23 cellular contexts compared by ENCODE assay signal in the genomic region with DNA sequence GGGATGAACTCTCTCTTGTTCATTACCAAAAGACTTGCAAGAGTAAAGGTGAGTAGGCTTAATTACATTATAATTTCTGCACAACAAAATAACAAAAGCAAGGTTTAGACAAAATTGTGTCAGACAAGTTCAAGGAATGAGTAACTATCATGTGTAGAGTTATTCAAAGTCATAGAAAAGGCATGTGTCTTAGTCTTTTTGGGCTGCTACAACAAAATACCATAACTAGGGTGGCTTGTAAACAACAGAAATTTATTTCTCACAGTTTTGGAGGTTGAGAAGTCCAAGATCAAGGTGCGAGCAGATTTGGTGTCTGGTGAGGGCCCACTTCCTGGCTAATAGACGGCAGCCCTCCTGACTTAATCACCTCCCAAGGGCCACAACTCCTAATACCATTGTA. TPM values are rescaled to one million over a fixed set of nuclear protein-coding genes. Genes with fewer than 3 reads are reported as not detected.
A peak's percentile ranks its signal among the peaks of the same experiment; 100 is the strongest.
DNase-seq lines count a peak whose midpoint lies in the region; ATAC-seq and TF ChIP-seq lines count a peak whose summit lies in the region.
"Had no signal": no experiment of that assay in that cellular context is flagged by ENCODE, and none has a peak within 500 bp of the region (broad histone marks: within the 10 kb centered on the region; RNA-seq: fewer than 3 reads in every experiment).

No MANE protein-coding gene starts in this region.

- peaks cover 47% of the 10 kb centered on the region for H3K4me1 Mint-ChIP-seq in MCF 10A (ENCODE audit: insufficient read depth, unreplicated experiment)
- H3K4me1 Mint-ChIP-seq in stimulated activated naive B cell treated with anti-CD40 and anti-IgM and Interleukin-4, amounts not matched to agents 10 μg/mL and 1 μg/mL and 100 μg/mL, for 72 hours, result peaks cover 42 to 70% of the 10 kb centered on the region in 2 donors

- peak overlapping the region; percentile 49 for H3K27ac Mint-ChIP-seq in MCF 10A (ENCODE audit: low read depth, unreplicated experiment)
- H3K27ac Mint-ChIP-seq in stimulated activated naive B cell treated with anti-CD40 and anti-IgM and Interleukin-4, amounts not matched to agents 10 μg/mL and 1 μg/mL and 100 μg/mL, for 72 hours, result no peak overlapping the region
- H3K27ac Mint-ChIP-seq: H9 had no signal

- H3K4me2 ChIP-seq in mammary epithelial cell (ENCODE audit: insufficient read depth, low read depth, low read length) (no peak overlapping the region), parathyroid adenoma (ENCODE audit: low read length) (no peak overlapping the region)

- H4K20me1 ChIP-seq in mammary epithelial cell (ENCODE audit: insufficient read depth, low read length), result no peaks in the 10 kb centered on the region

- no peak for ATAC-seq in left ventricle myocardium superior
- no peak for ATAC-seq in stimulated activated naive B cell treated with anti-CD40 and anti-IgM and Interleukin-4, amounts not matched to agents 10 μg/mL and 1 μg/mL and 100 μg/mL, for 72 hours (replicated peaks)
- ATAC-seq: HepG2, Panc1 had no signal

- TF ChIP-seq POLR2A in esophagus squamous epithelium (IDR thresholded peaks at IDR 0.05) (no peak), vagina (IDR thresholded peaks at IDR 0.05) (no peak)

- no peak for TF ChIP-seq CTCF in MCF 10A (IDR thresholded peaks at IDR 0.05; ENCODE audit: unreplicated experiment)
- no peak for TF ChIP-seq CTCF in mammary epithelial cell (conservative IDR thresholded peaks at IDR 0.05 in 1 of 2, IDR thresholded peaks at IDR 0.05 in 1 of 2; ENCODE audit: extremely low read depth in 1 of 2, insufficient read depth in 1 of 2, low read depth in 1 of 2, low read length in 2 of 2)
- TF ChIP-seq CTCF in esophagus squamous epithelium (IDR thresholded peaks at IDR 0.05), result no peak
- no peak for TF ChIP-seq CTCF in parathyroid adenoma (IDR thresholded peaks at IDR 0.05)
- TF ChIP-seq CTCF in vagina (IDR thresholded peaks at IDR 0.05), result no peak

- H3K4me1 ChIP-seq in mammary epithelial cell (ENCODE audit: insufficient read depth, low read length) (peaks cover 49% of the 10 kb centered on the region), esophagus squamous epithelium (peaks cover 13 to 63% (median 41%) of the 10 kb centered on the region in 3 donors), parathyroid adenoma (peaks cover 56% of the 10 kb centered on the region), vagina (peaks cover 39% of the 10 kb centered on the region)

- H3K9me3 ChIP-seq in mammary epithelial cell (replicated peaks; ENCODE audit: insufficient read depth, low read length) (no peaks in the 10 kb centered on the region), esophagus squamous epithelium (no peaks in the 10 kb centered on the region), parathyroid adenoma (ENCODE audit: control insufficient read depth, low read length) (no peaks in the 10 kb centered on the region), vagina (no peaks in the 10 kb centered on the region)

- no peak overlapping the region for H3K4me3 Mint-ChIP-seq in MCF 10A (ENCODE audit: unreplicated experiment)
- H3K4me3 Mint-ChIP-seq in stimulated activated naive B cell treated with anti-CD40 and anti-IgM and Interleukin-4, amounts not matched to agents 10 μg/mL and 1 μg/mL and 100 μg/mL, for 72 hours, result no peak overlapping the region
- H3K4me3 Mint-ChIP-seq: CD14-positive monocyte, H9 had no signal

- H3K36me3 ChIP-seq in mammary epithelial cell (ENCODE audit: insufficient read depth, low read length), result no peaks in the 10 kb centered on the region
- H3K36me3 ChIP-seq in esophagus squamous epithelium, result no peaks in the 10 kb centered on the region
- no peaks in the 10 kb centered on the region for H3K36me3 ChIP-seq in parathyroid adenoma (ENCODE audit: control insufficient read depth, insufficient read depth, low read length)
- no peaks in the 10 kb centered on the region for H3K36me3 ChIP-seq in vagina

- H3K4me3 ChIP-seq in mammary epithelial cell (replicated peaks in 1 of 3; ENCODE audit: insufficient read depth in 1 of 3, low read depth in 2 of 3, low read length in 3 of 3), result no peak overlapping the region
- H3K4me3 ChIP-seq in esophagus squamous epithelium, result no peak overlapping the region
- no peak overlapping the region for H3K4me3 ChIP-seq in parathyroid adenoma (ENCODE audit: low read depth, low read length)
- H3K4me3 ChIP-seq in vagina, result no peak overlapping the region

- H3K27me3 ChIP-seq in mammary epithelial cell (ENCODE audit: insufficient read depth, low read length), result no peaks in the 10 kb centered on the region
- no peaks in the 10 kb centered on the region for H3K27me3 ChIP-seq in esophagus squamous epithelium
- H3K27me3 ChIP-seq in parathyroid adenoma (ENCODE audit: control insufficient read depth, insufficient read depth, low read length), result no peaks in the 10 kb centered on the region
- H3K27me3 ChIP-seq in vagina, result no peaks in the 10 kb centered on the region

- no peaks in the 10 kb centered on the region for H3K79me2 ChIP-seq in mammary epithelial cell (ENCODE audit: insufficient read depth, low read length)
- H3K79me2 ChIP-seq in parathyroid adenoma, result no peaks in the 10 kb centered on the region

- H3K9ac ChIP-seq in mammary epithelial cell (ENCODE audit: insufficient read depth, low read length) (no peak overlapping the region), parathyroid adenoma (no peak overlapping the region)

- CTCF ChIA-PET in MCF 10A (lab: Yijun Ruan, JAX) (interaction anchor here (1.2 to 7.4 kb wide), 3 partner anchors 137 to 211 kb away, joined by 3 to 63 read pairs (median 7); no protein-coding TSS in a partner anchor), mammary epithelial cell (lab: Charles Lee; ENCODE audit: low non-redundant PET) (no interaction called here)

- POLR2A ChIA-PET in MCF 10A (lab: Yijun Ruan, JAX), result interaction anchor here (0.5 to 0.8 kb wide), 2 partner anchors 107 to 164 kb away, joined by 3 to 4 read pairs; no protein-coding TSS in a partner anchor

- H3K36me3 Mint-ChIP-seq in MCF 10A (ENCODE audit: insufficient read depth, unreplicated experiment), result no peaks in the 10 kb centered on the region
- H3K36me3 Mint-ChIP-seq in stimulated activated naive B cell treated with anti-CD40 and anti-IgM and Interleukin-4, amounts not matched to agents 10 μg/mL and 1 μg/mL and 100 μg/mL, for 72 hours, result no peaks in the 10 kb centered on the region

- H3K9me3 Mint-ChIP-seq in MCF 10A (ENCODE audit: unreplicated experiment), result peaks cover 7% of the 10 kb centered on the region
- peaks cover 0 to 1% of the 10 kb centered on the region in 2 donors for H3K9me3 Mint-ChIP-seq in stimulated activated naive B cell treated with anti-CD40 and anti-IgM and Interleukin-4, amounts not matched to agents 10 μg/mL and 1 μg/mL and 100 μg/mL, for 72 hours
- H3K9me3 Mint-ChIP-seq: H9 had no signal

- H3K27ac ChIP-seq in mammary epithelial cell (ENCODE audit: insufficient read depth, low read depth, low read length), result no peak overlapping the region
- H3K27ac ChIP-seq in esophagus squamous epithelium, result peak overlapping the region in 3 of 4 donors; percentile 31 to 73 (median 67)
- H3K27ac ChIP-seq in parathyroid adenoma, result peak overlapping the region; percentile 85
- H3K27ac ChIP-seq in vagina, result peak overlapping the region; percentile 51
- H3K27ac ChIP-seq: HL-60 had no signal

- no peaks in the 10 kb centered on the region for H3K27me3 Mint-ChIP-seq in MCF 10A (ENCODE audit: insufficient read depth, unreplicated experiment)
- no peaks in the 10 kb centered on the region for H3K27me3 Mint-ChIP-seq in stimulated activated naive B cell treated with anti-CD40 and anti-IgM and Interleukin-4, amounts not matched to agents 10 μg/mL and 1 μg/mL and 100 μg/mL, for 72 hours

- DNase-seq in MCF 10A (ENCODE audit: unreplicated experiment) (no peak), mammary epithelial cell (no peak), esophagus squamous epithelium (lab: John Stamatoyannopoulos, UW) (no peak), vagina (ENCODE audit: extremely low spot score in 2 of 2) (no peak), left ventricle myocardium superior (no peak), midbrain (lab: John Stamatoyannopoulos, UW) (no peak)
- no peak for DNase-seq in stimulated activated naive B cell treated with anti-CD40 and anti-IgM and Interleukin-4, amounts not matched to agents 10 μg/mL and 1 μg/mL and 100 μg/mL, for 72 hours
- DNase-seq: H9; KBM-7; NCI-H1092 treated with DMSO at 0.1 percent for 48 hours; NCI-H1436 treated with DMSO at 0.1 percent for 48 hours; NCI-H2029; NCI-H2227 treated with DMSO at 0.1 percent for 48 hours; NCI-H524; NCI-H774; NK-92 treated with Interleukin-12 subunit alpha and Interleukin-12 subunit beta, amount 100 ng/mL, for 24 hours; SIG-M5 had no signal

- in situ Hi-C loops in mammary epithelial cell (cut with MboI; ENCODE audit: low sequenced_read_pairs in 2 of 2), result loop anchor here (10.0 kb wide), 5 partner anchors 145 to 415 kb away; a partner anchor contains a TSS

- WGBS in mammary epithelial cell (ENCODE audit: low coverage, missing lambda C conversion rate), result 91% methylated on average over 2 of the region's 2 CpGs
- WGBS in esophagus squamous epithelium, 2 donors, result 69 to 71% methylated on average over 1 to 2 of the region's 2 CpGs

- intact Hi-C loops in MCF 10A (cut with micrococcal nuclease), result no loop called here
- intact Hi-C loops in mammary epithelial cell (cut with micrococcal nuclease), result no loop called here
- intact Hi-C loops in esophagus squamous epithelium (cut with DNase I), result loop anchor here (10.0 kb wide), 1 partner anchor 415 kb away; no protein-coding TSS in a partner anchor
- intact Hi-C loops in vagina (cut with DNase I), result no loop called here
- intact Hi-C loops in left ventricle myocardium superior (cut with micrococcal nuclease), result no loop called here

- BruUV-seq in MCF 10A (replicated peaks; lab: Mats Ljungman, UMichigan), result no TSS peak
- BruUV-seq in mammary epithelial cell (replicated peaks; lab: Mats Ljungman, UMichigan), result no TSS peak

- dilution Hi-C loops in mammary epithelial cell (cut with HindIII; ENCODE audit: low sequenced_read_pairs), result no loop called here

- no peak overlapping the region for H2AFZ ChIP-seq in mammary epithelial cell (ENCODE audit: low read depth, low read length)
- H2AFZ ChIP-seq in parathyroid adenoma, result no peak overlapping the region

RNA-seq across cellular contexts. Expression of a gene that starts 37.6 kb away (rescaled TPM):
- total RNA-seq in MCF 10A (2022), result not detected in 2 replicates
- 1 to 10 TPM in 1 of 2 donors, under 1 TPM in 1; 0.50 to 3.1 TPM for total RNA-seq in mammary epithelial cell
- 6.9 TPM for polyA plus RNA-seq in mammary epithelial cell
- 8.1 TPM for polyA minus RNA-seq in mammary epithelial cell
- 100 to 1,000 TPM in 1 of 4 donors, 10 to 100 TPM in 3; 24.1 to 182 (median 78.0) TPM for total RNA-seq in esophagus squamous epithelium
- total RNA-seq in vagina, result 63.3 TPM
- 1.4 TPM for total RNA-seq in left ventricle myocardium superior
- total RNA-seq: A172, H9 had no signal

Comparison
In these comparisons a context has a peak if more than half of its experiments do, and no peak if none do; other contexts are left out.
1. RNA of a gene that starts 37.6 kb away (total RNA-seq): 24.1 to 182 TPM in esophagus squamous epithelium and 63.3 TPM in vagina (single experiment); 0.50 to 3.1 TPM in mammary epithelial cell, 1.4 TPM in left ventricle myocardium superior (single experiment) and not detected in MCF 10A; every median in the first group is over 4 times any median in the second.